ENCODE assay signal across 1 cellular context in the genomic region with DNA sequence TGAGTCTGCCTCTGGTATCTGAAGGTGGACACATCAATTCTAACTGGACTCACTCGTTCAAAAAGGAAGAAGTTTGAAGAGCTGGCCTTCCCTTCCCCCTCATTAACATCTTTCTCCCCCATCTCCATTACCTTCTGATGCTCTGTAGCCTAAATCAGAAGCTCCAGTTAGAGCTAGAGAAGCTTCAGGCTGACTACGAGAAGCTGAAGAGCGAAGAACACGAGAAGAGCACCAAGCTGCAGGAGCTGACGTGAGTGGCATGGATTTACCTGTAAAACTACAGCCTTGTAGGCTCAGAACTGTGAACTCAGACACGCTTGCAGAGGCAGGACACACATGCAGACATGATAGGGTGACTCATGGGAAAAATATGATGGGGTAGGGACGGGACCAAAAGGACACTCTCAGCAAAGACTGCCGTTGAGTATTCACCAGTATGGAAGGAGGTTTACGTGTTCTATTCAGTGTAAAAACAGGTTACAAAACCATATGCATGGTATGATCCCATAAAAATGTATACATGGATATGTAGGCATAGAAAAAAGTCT.
TF ChIP-seq lines count a peak whose summit lies in the region.

No MANE protein-coding gene starts in this region.

TF ChIP-seq in HepG2, 621 proteins besides CTCF, POLR2A, EP300 and RAD21 (continues in another document):
- TF ChIP-seq KDM4B (CRISPR knock-in tag; IDR thresholded peaks at IDR 0.05) = no peak
- no peak for TF ChIP-seq SRSF1 (optimal IDR thresholded peaks at IDR 0.05; ENCODE audit: low read depth, low read length)
- TF ChIP-seq, protein P1, sequence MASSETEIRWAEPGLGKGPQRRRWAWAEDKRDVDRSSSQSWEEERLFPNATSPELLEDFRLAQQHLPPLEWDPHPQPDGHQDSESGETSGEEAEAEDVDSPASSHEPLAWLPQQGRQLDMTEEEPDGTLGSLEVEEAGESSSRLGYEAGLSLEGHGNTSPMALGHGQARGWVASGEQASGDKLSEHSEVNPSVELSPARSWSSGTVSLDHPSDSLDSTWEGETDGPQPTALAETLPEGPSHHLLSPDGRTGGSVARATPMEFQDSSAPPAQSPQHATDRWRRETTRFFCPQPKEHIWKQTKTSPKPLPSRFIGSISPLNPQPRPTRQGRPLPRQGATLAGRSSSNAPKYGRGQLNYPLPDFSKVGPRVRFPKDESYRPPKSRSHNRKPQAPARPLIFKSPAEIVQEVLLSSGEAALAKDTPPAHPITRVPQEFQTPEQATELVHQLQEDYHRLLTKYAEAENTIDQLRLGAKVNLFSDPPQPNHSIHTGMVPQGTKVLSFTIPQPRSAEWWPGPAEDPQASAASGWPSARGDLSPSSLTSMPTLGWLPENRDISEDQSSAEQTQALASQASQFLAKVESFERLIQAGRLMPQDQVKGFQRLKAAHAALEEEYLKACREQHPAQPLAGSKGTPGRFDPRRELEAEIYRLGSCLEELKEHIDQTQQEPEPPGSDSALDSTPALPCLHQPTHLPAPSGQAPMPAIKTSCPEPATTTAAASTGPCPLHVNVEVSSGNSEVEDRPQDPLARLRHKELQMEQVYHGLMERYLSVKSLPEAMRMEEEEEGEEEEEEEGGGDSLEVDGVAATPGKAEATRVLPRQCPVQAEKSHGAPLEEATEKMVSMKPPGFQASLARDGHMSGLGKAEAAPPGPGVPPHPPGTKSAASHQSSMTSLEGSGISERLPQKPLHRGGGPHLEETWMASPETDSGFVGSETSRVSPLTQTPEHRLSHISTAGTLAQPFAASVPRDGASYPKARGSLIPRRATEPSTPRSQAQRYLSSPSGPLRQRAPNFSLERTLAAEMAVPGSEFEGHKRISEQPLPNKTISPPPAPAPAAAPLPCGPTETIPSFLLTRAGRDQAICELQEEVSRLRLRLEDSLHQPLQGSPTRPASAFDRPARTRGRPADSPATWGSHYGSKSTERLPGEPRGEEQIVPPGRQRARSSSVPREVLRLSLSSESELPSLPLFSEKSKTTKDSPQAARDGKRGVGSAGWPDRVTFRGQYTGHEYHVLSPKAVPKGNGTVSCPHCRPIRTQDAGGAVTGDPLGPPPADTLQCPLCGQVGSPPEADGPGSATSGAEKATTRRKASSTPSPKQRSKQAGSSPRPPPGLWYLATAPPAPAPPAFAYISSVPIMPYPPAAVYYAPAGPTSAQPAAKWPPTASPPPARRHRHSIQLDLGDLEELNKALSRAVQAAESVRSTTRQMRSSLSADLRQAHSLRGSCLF (CRISPR knock-in tag; IDR thresholded peaks at IDR 0.05; ENCODE audit: borderline replicate concordance) = no peak
- TF ChIP-seq HNRNPLL (IDR thresholded peaks at IDR 0.05; ENCODE audit: low read depth, low read length, poor library complexity, severe bottlenecking) = no peak
- TF ChIP-seq FOSL1 (CRISPR knock-in tag; IDR thresholded peaks at IDR 0.05; ENCODE audit: borderline replicate concordance) = peak; percentile 87
- TF ChIP-seq, protein P2, sequence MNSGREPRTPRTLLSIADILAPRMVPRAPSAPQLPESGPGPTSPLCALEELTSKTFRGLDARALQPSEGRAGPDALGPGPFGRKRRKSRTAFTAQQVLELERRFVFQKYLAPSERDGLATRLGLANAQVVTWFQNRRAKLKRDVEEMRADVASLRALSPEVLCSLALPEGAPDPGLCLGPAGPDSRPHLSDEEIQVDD (CRISPR knock-in tag; IDR thresholded peaks at IDR 0.05; ENCODE audit: borderline replicate concordance) = no peak
- 0 out of 2 replicates have a peak, but pooled peaks have one; percentile 15 for TF ChIP-seq YEATS2 (CRISPR knock-in tag; IDR thresholded peaks at IDR 0.05; ENCODE audit: borderline replicate concordance)
- 0 out of 2 replicates have a peak, but pooled peaks have one; percentile 17 for TF ChIP-seq MED1 (CRISPR knock-in tag; IDR thresholded peaks at IDR 0.05)
- TF ChIP-seq, protein P3, sequence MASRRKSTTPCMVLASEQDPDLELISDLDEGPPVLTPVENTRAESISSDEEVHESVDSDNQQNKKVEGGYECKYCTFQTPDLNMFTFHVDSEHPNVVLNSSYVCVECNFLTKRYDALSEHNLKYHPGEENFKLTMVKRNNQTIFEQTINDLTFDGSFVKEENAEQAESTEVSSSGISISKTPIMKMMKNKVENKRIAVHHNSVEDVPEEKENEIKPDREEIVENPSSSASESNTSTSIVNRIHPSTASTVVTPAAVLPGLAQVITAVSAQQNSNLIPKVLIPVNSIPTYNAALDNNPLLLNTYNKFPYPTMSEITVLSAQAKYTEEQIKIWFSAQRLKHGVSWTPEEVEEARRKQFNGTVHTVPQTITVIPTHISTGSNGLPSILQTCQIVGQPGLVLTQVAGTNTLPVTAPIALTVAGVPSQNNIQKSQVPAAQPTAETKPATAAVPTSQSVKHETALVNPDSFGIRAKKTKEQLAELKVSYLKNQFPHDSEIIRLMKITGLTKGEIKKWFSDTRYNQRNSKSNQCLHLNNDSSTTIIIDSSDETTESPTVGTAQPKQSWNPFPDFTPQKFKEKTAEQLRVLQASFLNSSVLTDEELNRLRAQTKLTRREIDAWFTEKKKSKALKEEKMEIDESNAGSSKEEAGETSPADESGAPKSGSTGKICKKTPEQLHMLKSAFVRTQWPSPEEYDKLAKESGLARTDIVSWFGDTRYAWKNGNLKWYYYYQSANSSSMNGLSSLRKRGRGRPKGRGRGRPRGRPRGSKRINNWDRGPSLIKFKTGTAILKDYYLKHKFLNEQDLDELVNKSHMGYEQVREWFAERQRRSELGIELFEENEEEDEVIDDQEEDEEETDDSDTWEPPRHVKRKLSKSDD (CRISPR knock-in tag; IDR thresholded peaks at IDR 0.05; ENCODE audit: low read depth) = no peak
- TF ChIP-seq, protein P4, sequence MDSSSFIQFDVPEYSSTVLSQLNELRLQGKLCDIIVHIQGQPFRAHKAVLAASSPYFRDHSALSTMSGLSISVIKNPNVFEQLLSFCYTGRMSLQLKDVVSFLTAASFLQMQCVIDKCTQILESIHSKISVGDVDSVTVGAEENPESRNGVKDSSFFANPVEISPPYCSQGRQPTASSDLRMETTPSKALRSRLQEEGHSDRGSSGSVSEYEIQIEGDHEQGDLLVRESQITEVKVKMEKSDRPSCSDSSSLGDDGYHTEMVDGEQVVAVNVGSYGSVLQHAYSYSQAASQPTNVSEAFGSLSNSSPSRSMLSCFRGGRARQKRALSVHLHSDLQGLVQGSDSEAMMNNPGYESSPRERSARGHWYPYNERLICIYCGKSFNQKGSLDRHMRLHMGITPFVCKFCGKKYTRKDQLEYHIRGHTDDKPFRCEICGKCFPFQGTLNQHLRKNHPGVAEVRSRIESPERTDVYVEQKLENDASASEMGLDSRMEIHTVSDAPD (CRISPR knock-in tag; IDR thresholded peaks at IDR 0.05) = no peak
- TF ChIP-seq CCAR2 (optimal IDR thresholded peaks at IDR 0.05; ENCODE audit: low read depth, low read length) = no peak
- TF ChIP-seq ZNF282 (IDR thresholded peaks at IDR 0.05; ENCODE audit: partially characterized antibody) = no peak
- no peak for TF ChIP-seq ZNF335 (CRISPR knock-in tag; IDR thresholded peaks at IDR 0.05)
- TF ChIP-seq ZNF644 (CRISPR knock-in tag; IDR thresholded peaks at IDR 0.05; ENCODE audit: low read depth) = no peak
- TF ChIP-seq, protein P5, sequence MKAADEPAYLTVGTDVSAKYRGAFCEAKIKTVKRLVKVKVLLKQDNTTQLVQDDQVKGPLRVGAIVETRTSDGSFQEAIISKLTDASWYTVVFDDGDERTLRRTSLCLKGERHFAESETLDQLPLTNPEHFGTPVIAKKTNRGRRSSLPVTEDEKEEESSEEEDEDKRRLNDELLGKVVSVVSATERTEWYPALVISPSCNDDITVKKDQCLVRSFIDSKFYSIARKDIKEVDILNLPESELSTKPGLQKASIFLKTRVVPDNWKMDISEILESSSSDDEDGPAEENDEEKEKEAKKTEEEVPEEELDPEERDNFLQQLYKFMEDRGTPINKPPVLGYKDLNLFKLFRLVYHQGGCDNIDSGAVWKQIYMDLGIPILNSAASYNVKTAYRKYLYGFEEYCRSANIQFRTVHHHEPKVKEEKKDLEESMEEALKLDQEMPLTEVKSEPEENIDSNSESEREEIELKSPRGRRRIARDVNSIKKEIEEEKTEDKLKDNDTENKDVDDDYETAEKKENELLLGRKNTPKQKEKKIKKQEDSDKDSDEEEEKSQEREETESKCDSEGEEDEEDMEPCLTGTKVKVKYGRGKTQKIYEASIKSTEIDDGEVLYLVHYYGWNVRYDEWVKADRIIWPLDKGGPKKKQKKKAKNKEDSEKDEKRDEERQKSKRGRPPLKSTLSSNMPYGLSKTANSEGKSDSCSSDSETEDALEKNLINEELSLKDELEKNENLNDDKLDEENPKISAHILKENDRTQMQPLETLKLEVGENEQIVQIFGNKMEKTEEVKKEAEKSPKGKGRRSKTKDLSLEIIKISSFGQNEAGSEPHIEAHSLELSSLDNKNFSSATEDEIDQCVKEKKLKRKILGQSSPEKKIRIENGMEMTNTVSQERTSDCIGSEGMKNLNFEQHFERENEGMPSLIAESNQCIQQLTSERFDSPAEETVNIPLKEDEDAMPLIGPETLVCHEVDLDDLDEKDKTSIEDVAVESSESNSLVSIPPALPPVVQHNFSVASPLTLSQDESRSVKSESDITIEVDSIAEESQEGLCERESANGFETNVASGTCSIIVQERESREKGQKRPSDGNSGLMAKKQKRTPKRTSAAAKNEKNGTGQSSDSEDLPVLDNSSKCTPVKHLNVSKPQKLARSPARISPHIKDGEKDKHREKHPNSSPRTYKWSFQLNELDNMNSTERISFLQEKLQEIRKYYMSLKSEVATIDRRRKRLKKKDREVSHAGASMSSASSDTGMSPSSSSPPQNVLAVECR (CRISPR knock-in tag; IDR thresholded peaks at IDR 0.05; ENCODE audit: borderline replicate concordance) = no peak
- no peak for TF ChIP-seq ZNF660 (CRISPR knock-in tag; IDR thresholded peaks at IDR 0.05; ENCODE audit: borderline replicate concordance, low read depth)
- TF ChIP-seq, protein P6, sequence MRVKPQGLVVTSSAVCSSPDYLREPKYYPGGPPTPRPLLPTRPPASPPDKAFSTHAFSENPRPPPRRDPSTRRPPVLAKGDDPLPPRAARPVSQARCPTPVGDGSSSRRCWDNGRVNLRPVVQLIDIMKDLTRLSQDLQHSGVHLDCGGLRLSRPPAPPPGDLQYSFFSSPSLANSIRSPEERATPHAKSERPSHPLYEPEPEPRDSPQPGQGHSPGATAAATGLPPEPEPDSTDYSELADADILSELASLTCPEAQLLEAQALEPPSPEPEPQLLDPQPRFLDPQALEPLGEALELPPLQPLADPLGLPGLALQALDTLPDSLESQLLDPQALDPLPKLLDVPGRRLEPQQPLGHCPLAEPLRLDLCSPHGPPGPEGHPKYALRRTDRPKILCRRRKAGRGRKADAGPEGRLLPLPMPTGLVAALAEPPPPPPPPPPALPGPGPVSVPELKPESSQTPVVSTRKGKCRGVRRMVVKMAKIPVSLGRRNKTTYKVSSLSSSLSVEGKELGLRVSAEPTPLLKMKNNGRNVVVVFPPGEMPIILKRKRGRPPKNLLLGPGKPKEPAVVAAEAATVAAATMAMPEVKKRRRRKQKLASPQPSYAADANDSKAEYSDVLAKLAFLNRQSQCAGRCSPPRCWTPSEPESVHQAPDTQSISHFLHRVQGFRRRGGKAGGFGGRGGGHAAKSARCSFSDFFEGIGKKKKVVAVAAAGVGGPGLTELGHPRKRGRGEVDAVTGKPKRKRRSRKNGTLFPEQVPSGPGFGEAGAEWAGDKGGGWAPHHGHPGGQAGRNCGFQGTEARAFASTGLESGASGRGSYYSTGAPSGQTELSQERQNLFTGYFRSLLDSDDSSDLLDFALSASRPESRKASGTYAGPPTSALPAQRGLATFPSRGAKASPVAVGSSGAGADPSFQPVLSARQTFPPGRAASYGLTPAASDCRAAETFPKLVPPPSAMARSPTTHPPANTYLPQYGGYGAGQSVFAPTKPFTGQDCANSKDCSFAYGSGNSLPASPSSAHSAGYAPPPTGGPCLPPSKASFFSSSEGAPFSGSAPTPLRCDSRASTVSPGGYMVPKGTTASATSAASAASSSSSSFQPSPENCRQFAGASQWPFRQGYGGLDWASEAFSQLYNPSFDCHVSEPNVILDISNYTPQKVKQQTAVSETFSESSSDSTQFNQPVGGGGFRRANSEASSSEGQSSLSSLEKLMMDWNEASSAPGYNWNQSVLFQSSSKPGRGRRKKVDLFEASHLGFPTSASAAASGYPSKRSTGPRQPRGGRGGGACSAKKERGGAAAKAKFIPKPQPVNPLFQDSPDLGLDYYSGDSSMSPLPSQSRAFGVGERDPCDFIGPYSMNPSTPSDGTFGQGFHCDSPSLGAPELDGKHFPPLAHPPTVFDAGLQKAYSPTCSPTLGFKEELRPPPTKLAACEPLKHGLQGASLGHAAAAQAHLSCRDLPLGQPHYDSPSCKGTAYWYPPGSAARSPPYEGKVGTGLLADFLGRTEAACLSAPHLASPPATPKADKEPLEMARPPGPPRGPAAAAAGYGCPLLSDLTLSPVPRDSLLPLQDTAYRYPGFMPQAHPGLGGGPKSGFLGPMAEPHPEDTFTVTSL (CRISPR knock-in tag; IDR thresholded peaks at IDR 0.05; ENCODE audit: borderline replicate concordance) = no peak
- peak; percentile 43; the same call in 1 of the 2 replicates for TF ChIP-seq MAFF (IDR thresholded peaks at IDR 0.05; ENCODE audit: low read depth, low read length)
- TF ChIP-seq, protein P7, sequence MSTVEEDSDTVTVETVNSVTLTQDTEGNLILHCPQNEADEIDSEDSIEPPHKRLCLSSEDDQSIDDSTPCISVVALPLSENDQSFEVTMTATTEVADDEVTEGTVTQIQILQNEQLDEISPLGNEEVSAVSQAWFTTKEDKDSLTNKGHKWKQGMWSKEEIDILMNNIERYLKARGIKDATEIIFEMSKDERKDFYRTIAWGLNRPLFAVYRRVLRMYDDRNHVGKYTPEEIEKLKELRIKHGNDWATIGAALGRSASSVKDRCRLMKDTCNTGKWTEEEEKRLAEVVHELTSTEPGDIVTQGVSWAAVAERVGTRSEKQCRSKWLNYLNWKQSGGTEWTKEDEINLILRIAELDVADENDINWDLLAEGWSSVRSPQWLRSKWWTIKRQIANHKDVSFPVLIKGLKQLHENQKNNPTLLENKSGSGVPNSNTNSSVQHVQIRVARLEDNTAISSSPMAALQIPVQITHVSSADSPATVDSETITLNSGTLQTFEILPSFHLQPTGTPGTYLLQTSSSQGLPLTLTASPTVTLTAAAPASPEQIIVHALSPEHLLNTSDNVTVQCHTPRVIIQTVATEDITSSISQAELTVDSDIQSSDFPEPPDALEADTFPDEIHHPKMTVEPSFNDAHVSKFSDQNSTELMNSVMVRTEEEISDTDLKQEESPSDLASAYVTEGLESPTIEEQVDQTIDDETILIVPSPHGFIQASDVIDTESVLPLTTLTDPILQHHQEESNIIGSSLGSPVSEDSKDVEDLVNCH (CRISPR knock-in tag; IDR thresholded peaks at IDR 0.05) = no peak
- TF ChIP-seq, protein P8, sequence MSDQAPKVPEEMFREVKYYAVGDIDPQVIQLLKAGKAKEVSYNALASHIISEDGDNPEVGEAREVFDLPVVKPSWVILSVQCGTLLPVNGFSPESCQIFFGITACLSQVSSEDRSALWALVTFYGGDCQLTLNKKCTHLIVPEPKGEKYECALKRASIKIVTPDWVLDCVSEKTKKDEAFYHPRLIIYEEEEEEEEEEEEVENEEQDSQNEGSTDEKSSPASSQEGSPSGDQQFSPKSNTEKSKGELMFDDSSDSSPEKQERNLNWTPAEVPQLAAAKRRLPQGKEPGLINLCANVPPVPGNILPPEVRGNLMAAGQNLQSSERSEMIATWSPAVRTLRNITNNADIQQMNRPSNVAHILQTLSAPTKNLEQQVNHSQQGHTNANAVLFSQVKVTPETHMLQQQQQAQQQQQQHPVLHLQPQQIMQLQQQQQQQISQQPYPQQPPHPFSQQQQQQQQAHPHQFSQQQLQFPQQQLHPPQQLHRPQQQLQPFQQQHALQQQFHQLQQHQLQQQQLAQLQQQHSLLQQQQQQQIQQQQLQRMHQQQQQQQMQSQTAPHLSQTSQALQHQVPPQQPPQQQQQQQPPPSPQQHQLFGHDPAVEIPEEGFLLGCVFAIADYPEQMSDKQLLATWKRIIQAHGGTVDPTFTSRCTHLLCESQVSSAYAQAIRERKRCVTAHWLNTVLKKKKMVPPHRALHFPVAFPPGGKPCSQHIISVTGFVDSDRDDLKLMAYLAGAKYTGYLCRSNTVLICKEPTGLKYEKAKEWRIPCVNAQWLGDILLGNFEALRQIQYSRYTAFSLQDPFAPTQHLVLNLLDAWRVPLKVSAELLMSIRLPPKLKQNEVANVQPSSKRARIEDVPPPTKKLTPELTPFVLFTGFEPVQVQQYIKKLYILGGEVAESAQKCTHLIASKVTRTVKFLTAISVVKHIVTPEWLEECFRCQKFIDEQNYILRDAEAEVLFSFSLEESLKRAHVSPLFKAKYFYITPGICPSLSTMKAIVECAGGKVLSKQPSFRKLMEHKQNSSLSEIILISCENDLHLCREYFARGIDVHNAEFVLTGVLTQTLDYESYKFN (CRISPR knock-in tag; conservative IDR thresholded peaks at IDR 0.05) = no peak
